Comparison of ENCODE assay signal across 8 cellular contexts in genomic region chr15:93088200-93088980, GRCh38. TPM values are rescaled to one million over a fixed set of nuclear protein-coding genes. Genes with fewer than 3 reads are reported as not detected.
DNase-seq lines count a peak whose midpoint lies in the region; ATAC-seq and TF ChIP-seq lines count a peak whose summit lies in the region.

No MANE protein-coding gene starts in this region.

- 1 to 2% methylated on average over 27 to 67 of the region's 85 CpGs for WGBS in testis, 2 donors

- peaks cover 15% of the 10 kb centered on the region for H3K4me1 ChIP-seq in CD4-positive, CD25-positive, alpha-beta regulatory T cell (ENCODE audit: control insufficient read depth, insufficient read depth, low read length, poor library complexity, severe bottlenecking)
- peaks cover 14% of the 10 kb centered on the region for H3K4me1 ChIP-seq in testis

- peaks cover 0 to 5% (median 0%) of the 10 kb centered on the region in 7 donors for H3K9me3 Mint-ChIP-seq in CD4-positive, CD25-positive, alpha-beta regulatory T cell

- intact Hi-C loops in testis (cut with DNase I; ENCODE audit: low total_unique reads), result no loop called here
- intact Hi-C loops in posterior vena cava (cut with DNase I), result loop anchor here in 1 of 2 donors (5.0 kb wide), 1 partner anchor 269 kb away; no protein-coding TSS in a partner anchor

- no peak for TF ChIP-seq CTCF in testis (IDR thresholded peaks at IDR 0.05)

- no peak overlapping the region for H3K27ac ChIP-seq in CD4-positive, CD25-positive, alpha-beta regulatory T cell (ENCODE audit: insufficient read depth, low read length, poor library complexity, severe bottlenecking)
- H3K27ac ChIP-seq in testis, result peak overlapping the region; percentile 81 to 92

- H3K4me3 ChIP-seq in CD4-positive, CD25-positive, alpha-beta regulatory T cell (ENCODE audit: low read depth, low read length), result peak overlapping the region; percentile 37
- H3K4me3 ChIP-seq in testis, result peak overlapping the region; percentile 75

- H3K4me3 Mint-ChIP-seq in CD4-positive, CD25-positive, alpha-beta regulatory T cell, result peak overlapping the region; percentile 47 to 88 (median 80)

- no peak for TF ChIP-seq POLR2A in testis (IDR thresholded peaks at IDR 0.05)

- H3K27me3 ChIP-seq in CD4-positive, CD25-positive, alpha-beta regulatory T cell (ENCODE audit: control insufficient read depth, insufficient read depth, low read length), result peaks cover 43% of the 10 kb centered on the region
- H3K27me3 ChIP-seq in testis, result no peaks in the 10 kb centered on the region

- DNase-seq in CD4-positive, CD25-positive, alpha-beta regulatory T cell, result peak in 1 of 3 donors; percentile 6
- DNase-seq in NCI-H510A treated with DMSO at 0.1 percent for 48 hours (lab: John Stamatoyannopoulos, UW) (peak; percentile 56), T47D (ENCODE audit: low read depth in 1 of 2, low spot score in 1 of 2) (peak; percentile 43 to 68), left lobe of liver (ENCODE audit: low spot score) (no peak), testis (peak; percentile 41), posterior vena cava (ENCODE audit: low spot score) (no peak)

- ATAC-seq in CD4-positive, CD25-positive, alpha-beta regulatory T cell (ENCODE audit: low read depth in 2 of 2), result no peak
- ATAC-seq in GM21447 (IDR thresholded peaks at IDR 0.05; ENCODE audit: unreplicated experiment), result peak; percentile 29
- peak; percentile 58 for ATAC-seq in left lobe of liver
- ATAC-seq in HG02884 (IDR thresholded peaks at IDR 0.05; ENCODE audit: unreplicated experiment), result no peak

- H3K36me3 ChIP-seq in CD4-positive, CD25-positive, alpha-beta regulatory T cell (ENCODE audit: control insufficient read depth, insufficient read depth, low read length), result no peaks in the 10 kb centered on the region
- no peaks in the 10 kb centered on the region for H3K36me3 ChIP-seq in testis (ENCODE audit: low read depth, missing control alignments)

- H3K9me3 ChIP-seq in CD4-positive, CD25-positive, alpha-beta regulatory T cell (ENCODE audit: control insufficient read depth in 2 of 2, low read length in 2 of 2), result no peaks in the 10 kb centered on the region
- no peaks in the 10 kb centered on the region for H3K9me3 ChIP-seq in testis

- peaks cover 5 to 21% (median 10%) of the 10 kb centered on the region in 4 donors for H3K4me1 Mint-ChIP-seq in CD4-positive, CD25-positive, alpha-beta regulatory T cell

- H3K36me3 Mint-ChIP-seq in CD4-positive, CD25-positive, alpha-beta regulatory T cell, result peaks cover 5% of the 10 kb centered on the region

- peaks cover 61% of the 10 kb centered on the region for H3K27me3 Mint-ChIP-seq in CD4-positive, CD25-positive, alpha-beta regulatory T cell

- H3K27ac Mint-ChIP-seq in CD4-positive, CD25-positive, alpha-beta regulatory T cell, result no peak overlapping the region

- in situ Hi-C loops in T47D (cut with HindIII; ENCODE audit: low pct_unique_long_range_greater_than_20kb, low sequenced_read_pairs), result no loop called here

RNA-seq across cellular contexts. Expression of gene RGMA, which starts 0.6 kb away (rescaled TPM):
- 0.49 TPM for total RNA-seq in CD4-positive, CD25-positive, alpha-beta regulatory T cell
- polyA plus RNA-seq in CD4-positive, CD25-positive, alpha-beta regulatory T cell, result not detected
- total RNA-seq in left lobe of liver (0.33 TPM), testis (100 to 1,000 TPM in 1 of 2 donors, 10 to 100 TPM in 1; 65.4 to 120 TPM), posterior vena cava (10 to 100 TPM; 20.3 to 33.9 TPM)
- 53.7 TPM for polyA plus RNA-seq in testis (ENCODE audit: insufficient read depth, low read depth, low replicate concordance)

Comparison
In these comparisons a context has a peak if more than half of its experiments do, and no peak if none do; other contexts are left out.
1. ATAC-seq: peak in GM21447 (single experiment) and left lobe of liver (single experiment); none in CD4-positive, CD25-positive, alpha-beta regulatory T cell (0 of 2) and HG02884 (single experiment).
2. DNase-seq: peak in NCI-H510A treated with DMSO at 0.1 percent for 48 hours (single experiment), T47D (2 of 2) and testis (single experiment); none in left lobe of liver (single experiment) and posterior vena cava (single experiment).
3. RNA of gene RGMA, which starts 0.6 kb away (total RNA-seq): 65.4 to 120 TPM in testis and 20.3 to 33.9 TPM in posterior vena cava; 0.49 TPM in CD4-positive, CD25-positive, alpha-beta regulatory T cell (single experiment) and 0.33 TPM in left lobe of liver (single experiment); every median in the first group is over 10 times any median in the second.